8 cellular contexts compared by ENCODE assay signal in the genomic region with DNA sequence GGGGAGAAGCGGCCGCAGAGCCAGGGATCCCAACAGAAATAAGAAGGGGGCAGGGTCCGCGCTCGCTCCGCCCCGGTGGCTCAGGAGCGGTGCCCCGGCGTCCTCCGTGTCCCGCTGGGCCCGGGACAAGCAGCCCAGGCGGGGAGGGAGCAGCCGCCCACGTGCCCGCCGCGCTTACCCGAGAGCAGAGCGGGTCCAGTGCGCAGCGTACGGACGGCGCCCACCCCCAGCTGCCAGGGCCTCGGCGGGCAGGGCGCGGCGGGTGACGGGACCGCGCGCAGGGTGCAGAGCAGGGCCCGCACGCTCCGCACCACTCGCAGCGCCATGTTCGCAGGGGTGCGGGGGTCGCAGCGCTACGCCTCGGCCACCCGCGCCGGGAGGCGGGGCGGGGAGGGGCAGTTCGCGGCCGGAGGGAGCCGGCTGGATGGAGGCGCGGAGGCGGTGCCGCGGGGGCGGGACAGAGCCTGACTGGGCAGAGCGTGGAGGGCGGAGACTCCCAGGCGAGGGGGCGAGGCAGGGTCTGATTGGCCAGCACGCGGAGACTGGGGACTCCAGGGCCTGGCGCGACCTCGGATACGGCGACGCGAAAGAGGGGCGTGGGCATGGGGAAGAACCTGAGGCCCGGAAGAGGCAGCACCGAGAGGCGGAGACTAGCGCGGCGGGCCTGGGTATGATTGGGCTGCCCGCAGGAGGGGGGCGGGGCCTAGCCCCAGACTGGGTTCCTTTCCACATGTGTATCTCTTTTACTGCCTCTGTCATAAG.
DNase-seq lines count a peak whose midpoint lies in the region; ATAC-seq, FAIRE-seq and TF ChIP-seq lines count a peak whose summit lies in the region.

Gene GCSH (minus strand): TSS at position 443 of the 762 bp plus-strand sequence. CDS start 117 bp downstream, at position 326.

- peak; percentile 39 for TF ChIP-seq POLR2A in GM19193 (IDR thresholded peaks at IDR 0.05; ENCODE audit: extremely low read depth, insufficient read depth, insufficient read length)

- peak; percentile 99 for DNase-seq in AG20443 (ENCODE audit: low spot score)
- peak; percentile 94 for DNase-seq in NCI-H510A treated with DMSO at 0.1 percent for 48 hours (lab: John Stamatoyannopoulos, UW)
- DNase-seq in activated CD4-positive, alpha-beta T cell treated with anti-CD3 and anti-CD28 coated beads for 4 hours = peak; percentile 97 to 98
- peak; percentile 98 for DNase-seq in kidney glomerular epithelial cell (lab: John Stamatoyannopoulos, UW)
- peak; percentile 92 for DNase-seq in stimulated activated CD4-positive, alpha-beta T cell treated with anti-CD3 and anti-CD28 coated beads, Interleukin-1b, Interleukin-23, amount 100 ng/mL, for 1 hour (ENCODE audit: low read depth in 2 of 2)

- peak; percentile 31 for FAIRE-seq in colon (lab: Jason Lieb, UNC)

- peak; percentile 99 for ATAC-seq in HG03439 (IDR thresholded peaks at IDR 0.05; ENCODE audit: unreplicated experiment)

Comparison
In these comparisons a context has a peak if more than half of its experiments do, and no peak if none do; other contexts are left out.
1. Peak in every context shown above with its lines: DNase-seq and ATAC-seq.